In genomic region chr10:88037623-88038022, GRCh38 we compare ENCODE assay signal across 21 cellular contexts.
DNase-seq lines count a peak whose midpoint lies in the region; ATAC-seq and TF ChIP-seq lines count a peak whose summit lies in the region.
"Had no signal": no experiment of that assay in that cellular context is flagged by ENCODE, and none has a peak within 500 bp of the region (broad histone marks: within the 10 kb centered on the region; RNA-seq: fewer than 3 reads in every experiment).

No MANE protein-coding gene starts in this region.

- H3K79me1 ChIP-seq in trophoblast cell (ENCODE audit: low read length) = peaks cover 2% of the 10 kb centered on the region

- H3K18ac ChIP-seq in trophoblast cell (ENCODE audit: low read length) = no peak overlapping the region

- DNase-seq in CD4-positive, alpha-beta T cell = no peak
- no peak for DNase-seq in activated naive CD8-positive, alpha-beta T cell treated with anti-CD3 and anti-CD28 coated beads for 36 hours
- DNase-seq in trophoblast cell (no peak), left lung (no peak)
- DNase-seq: ACHN; activated CD4-positive, alpha-beta T cell treated with anti-CD3 and anti-CD28 coated beads for 1 hour; adrenal gland; DMS153; kidney; MM.1S; NCI-H146; NCI-H524 treated with DMSO at 0.1 percent for 48 hours; occipital lobe; spleen; stimulated activated CD4-positive, alpha-beta T cell treated with anti-CD3 and anti-CD28 coated beads, Interleukin-4, amount 100 ng/mL, for 24 hours; upper lobe of right lung had no signal

- peak overlapping the region; percentile 37 for H2BK12ac ChIP-seq in trophoblast cell (ENCODE audit: low read length)

- no peak for ATAC-seq in CD4-positive, alpha-beta T cell (ENCODE audit: poor library complexity)
- ATAC-seq in HG03521 (IDR thresholded peaks at IDR 0.05; ENCODE audit: unreplicated experiment) (no peak), left lung (no peak), HG03442 (IDR thresholded peaks at IDR 0.05; ENCODE audit: unreplicated experiment) (no peak), GM19351 (IDR thresholded peaks at IDR 0.05; ENCODE audit: unreplicated experiment) (no peak)
- ATAC-seq: upper lobe of right lung had no signal

- H3K9me3 Mint-ChIP-seq in CD4-positive, alpha-beta T cell = no peaks in the 10 kb centered on the region
- H3K9me3 Mint-ChIP-seq in activated naive CD8-positive, alpha-beta T cell treated with anti-CD3 and anti-CD28 coated beads for 36 hours = no peaks in the 10 kb centered on the region

- H4K8ac ChIP-seq in trophoblast cell (ENCODE audit: low read depth, low read length) = no peak overlapping the region

- H4K12ac ChIP-seq in trophoblast cell (ENCODE audit: low read depth, low read length) = no peak overlapping the region

- no peak overlapping the region for H3K4ac ChIP-seq in trophoblast cell (ENCODE audit: low read depth, low read length)

- no peaks in the 10 kb centered on the region for H3K9me3 ChIP-seq in CD4-positive, alpha-beta T cell (ENCODE audit: control insufficient read depth, low read length)
- H3K9me3 ChIP-seq in Loucy (ENCODE audit: insufficient read depth, low read depth, low read length) = no peaks in the 10 kb centered on the region
- no peaks in the 10 kb centered on the region for H3K9me3 ChIP-seq in trophoblast cell (ENCODE audit: insufficient read depth, low read depth, low read length)
- H3K9me3 ChIP-seq in left lung = no peaks in the 10 kb centered on the region
- H3K9me3 ChIP-seq: spleen, upper lobe of right lung had no signal

- no peak overlapping the region for H2BK120ac ChIP-seq in trophoblast cell (ENCODE audit: insufficient read depth, low read length, poor library complexity)

- intact Hi-C loops in CD4-positive, alpha-beta T cell (cut with DNase I, micrococcal nuclease) = no loop called here
- intact Hi-C loops in left lung (cut with DNase I) = no loop called here

- H3K9me2 ChIP-seq in Loucy (replicated peaks; ENCODE audit: low read depth, low read length) = no peaks in the 10 kb centered on the region

- peak overlapping the region; percentile 19 for H3K27ac Mint-ChIP-seq in CD4-positive, alpha-beta T cell
- peak overlapping the region; percentile 4 for H3K27ac Mint-ChIP-seq in activated naive CD8-positive, alpha-beta T cell treated with anti-CD3 and anti-CD28 coated beads for 36 hours

- H3K36me3 ChIP-seq in Loucy (ENCODE audit: insufficient read depth, low read length) (no peaks in the 10 kb centered on the region), trophoblast cell (ENCODE audit: control insufficient read depth in 1 of 2, insufficient read depth in 2 of 2, low read length in 2 of 2) (no peaks in the 10 kb centered on the region), left lung (no peaks in the 10 kb centered on the region)
- H3K36me3 ChIP-seq: adrenal gland, spleen, upper lobe of right lung had no signal

- H3K9ac ChIP-seq in Loucy (ENCODE audit: low read depth, low read length, poor library complexity, severe bottlenecking) (no peak overlapping the region), trophoblast cell (ENCODE audit: low read length) (no peak overlapping the region)

- CTCF ChIA-PET in CD4-positive, alpha-beta T cell (lab: Charles Lee) = no interaction called here

- H3K36me3 Mint-ChIP-seq in CD4-positive, alpha-beta T cell (ENCODE audit: low read depth) = no peaks in the 10 kb centered on the region
- no peaks in the 10 kb centered on the region for H3K36me3 Mint-ChIP-seq in activated naive CD8-positive, alpha-beta T cell treated with anti-CD3 and anti-CD28 coated beads for 36 hours

- no peak overlapping the region for H2AK5ac ChIP-seq in trophoblast cell (ENCODE audit: low read length)

- WGBS in trophoblast cell (ENCODE audit: extremely low coverage, insufficient coverage, insufficient read length) = no CpG with 5 or more reads among the region's 2 CpGs

- no peak overlapping the region for H3K4me3 Mint-ChIP-seq in CD4-positive, alpha-beta T cell
- no peak overlapping the region for H3K4me3 Mint-ChIP-seq in activated naive CD8-positive, alpha-beta T cell treated with anti-CD3 and anti-CD28 coated beads for 36 hours

- H3K4me2 ChIP-seq in Loucy (ENCODE audit: low read depth, low read length, poor library complexity, severe bottlenecking) (peak overlapping the region; percentile 27), trophoblast cell (ENCODE audit: low read length) (no peak overlapping the region)

- H2BK5ac ChIP-seq in trophoblast cell (ENCODE audit: low read depth, low read length, poor library complexity) = no peak overlapping the region

- H3K14ac ChIP-seq in trophoblast cell (ENCODE audit: low read length) = no peak overlapping the region

- H3K4me1 ChIP-seq in Loucy (ENCODE audit: insufficient read depth, low read length, poor library complexity, severe bottlenecking) = peaks cover 21% of the 10 kb centered on the region
- H3K4me1 ChIP-seq in trophoblast cell (ENCODE audit: control insufficient read depth in 1 of 2, insufficient read depth in 2 of 2, low read length in 2 of 2) = peaks cover 12 to 17% of the 10 kb centered on the region in 2 experiments
- peaks cover 8 to 22% of the 10 kb centered on the region in 2 donors for H3K4me1 ChIP-seq in left lung

- POLR2A ChIA-PET in CD4-positive, alpha-beta T cell (lab: Charles Lee) = no interaction called here

- no peak overlapping the region for H4K91ac ChIP-seq in trophoblast cell (ENCODE audit: low read depth, low read length)

- no peaks in the 10 kb centered on the region for H3F3A ChIP-seq in Loucy (ENCODE audit: low read depth)

- no peaks in the 10 kb centered on the region for H3K27me3 Mint-ChIP-seq in CD4-positive, alpha-beta T cell
- H3K27me3 Mint-ChIP-seq in activated naive CD8-positive, alpha-beta T cell treated with anti-CD3 and anti-CD28 coated beads for 36 hours = no peaks in the 10 kb centered on the region

- H3K79me2 ChIP-seq in Loucy (ENCODE audit: insufficient read depth, low read length) (no peaks in the 10 kb centered on the region), trophoblast cell (ENCODE audit: control insufficient read depth, insufficient read depth, low read length, poor library complexity) (no peaks in the 10 kb centered on the region)

- H3K23ac ChIP-seq in trophoblast cell (ENCODE audit: low read length) = no peak overlapping the region

- no peak overlapping the region for H3K27ac ChIP-seq in CD4-positive, alpha-beta T cell (ENCODE audit: low read depth, low read length)
- H3K27ac ChIP-seq in trophoblast cell (ENCODE audit: low read depth, low read length) (no peak overlapping the region), left lung (no peak overlapping the region)
- H3K27ac ChIP-seq: adrenal gland, spleen, upper lobe of right lung had no signal

- no peaks in the 10 kb centered on the region for H3K27me3 ChIP-seq in CD4-positive, alpha-beta T cell (ENCODE audit: control insufficient read depth, insufficient read depth, low read length)
- H3K27me3 ChIP-seq in Loucy (ENCODE audit: insufficient read depth, low read length, poor library complexity, severe bottlenecking) (no peaks in the 10 kb centered on the region), trophoblast cell (ENCODE audit: insufficient read depth, low read length) (no peaks in the 10 kb centered on the region), left lung (no peaks in the 10 kb centered on the region)
- H3K27me3 ChIP-seq: adrenal gland, spleen, upper lobe of right lung had no signal

- no peaks in the 10 kb centered on the region for H4K20me1 ChIP-seq in Loucy (ENCODE audit: insufficient read depth, low read length, poor library complexity, severe bottlenecking)

- no peak for TF ChIP-seq CTCF in CD4-positive, alpha-beta T cell (IDR thresholded peaks at IDR 0.05)
- no peak for TF ChIP-seq CTCF in Loucy (conservative IDR thresholded peaks at IDR 0.05; ENCODE audit: low read length)
- no peak for TF ChIP-seq CTCF in left lung (IDR thresholded peaks at IDR 0.05)

- H3K4me1 Mint-ChIP-seq in CD4-positive, alpha-beta T cell (ENCODE audit: low read depth) = peaks cover 14% of the 10 kb centered on the region
- peaks cover 15% of the 10 kb centered on the region for H3K4me1 Mint-ChIP-seq in activated naive CD8-positive, alpha-beta T cell treated with anti-CD3 and anti-CD28 coated beads for 36 hours

- H3K4me3 ChIP-seq in Loucy (ENCODE audit: low read length, poor library complexity, severe bottlenecking) (peak overlapping the region; percentile 21), trophoblast cell (ENCODE audit: low read depth, low read length) (no peak overlapping the region), left lung (no peak overlapping the region)
- H3K4me3 ChIP-seq: adrenal gland, lung, spleen, upper lobe of right lung had no signal

- H2AFZ ChIP-seq in Loucy (ENCODE audit: low read length) = peak overlapping the region; percentile 36; the same call in 1 of the 2 replicates
- H2AFZ ChIP-seq in trophoblast cell (ENCODE audit: insufficient read depth, low read length, poor library complexity) = no peak overlapping the region
